In the genomic region with DNA sequence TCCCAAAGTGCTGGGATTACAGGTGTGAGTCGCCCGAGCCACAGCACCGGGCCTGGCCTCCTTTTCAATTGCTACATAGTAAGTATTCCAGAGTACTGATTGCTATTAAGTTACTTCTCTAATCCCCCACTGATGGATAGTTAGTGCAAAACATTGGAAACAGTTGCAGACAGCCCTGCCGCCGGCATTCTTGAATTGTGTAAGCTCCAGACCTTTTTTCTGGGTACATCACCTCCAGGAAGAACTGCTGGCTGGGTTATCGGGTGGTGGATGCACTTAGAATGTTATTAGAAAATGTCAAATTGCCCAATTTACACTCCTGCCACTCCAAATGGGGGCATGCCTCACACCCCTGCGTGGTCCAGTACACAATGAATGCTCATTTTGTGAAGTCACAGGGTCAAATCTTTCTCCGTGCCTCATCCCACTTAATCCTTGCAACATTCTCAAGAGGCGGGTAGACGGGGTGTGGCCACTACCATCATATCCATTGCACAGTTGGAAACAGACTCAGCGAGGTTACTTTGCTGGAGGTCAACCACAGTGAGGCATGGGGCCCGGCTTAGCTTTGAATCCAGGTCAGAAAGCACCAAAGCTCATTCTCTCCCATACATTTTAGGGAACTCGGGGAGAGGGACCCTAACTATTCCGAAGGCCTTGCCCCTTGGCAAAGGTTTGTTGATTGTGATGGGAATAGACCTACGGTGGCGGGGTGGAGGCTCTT, we compare ENCODE assay signal across 8 cellular contexts. TPM values are rescaled to one million over a fixed set of nuclear protein-coding genes. Genes with fewer than 3 reads are reported as not detected.
DNase-seq lines count a peak whose midpoint lies in the region; ATAC-seq lines count a peak whose summit lies in the region.

No MANE protein-coding gene starts in this region.

- ATAC-seq in stimulated activated naive CD8-positive, alpha-beta T cell treated with anti-CD3 and anti-CD28 coated beads, Interleukin-15, Interleukin-2, amounts not matched to agents 100 U/mL and 50 U/mL, for 24 hours: no peak
- no peak for ATAC-seq in HG03439 (IDR thresholded peaks at IDR 0.05; ENCODE audit: unreplicated experiment)

- H3K36me3 Mint-ChIP-seq in stimulated activated naive CD8-positive, alpha-beta T cell treated with anti-CD3 and anti-CD28 coated beads, Interleukin-15, Interleukin-2, amounts not matched to agents 100 ng/mL and 50 ng/mL, for 24 hours (ENCODE audit: low read depth): peaks cover 20% of the 10 kb centered on the region
- peaks cover 22% of the 10 kb centered on the region for H3K36me3 Mint-ChIP-seq in activated T-helper 1 cell treated with anti-CD3 and anti-CD28 coated beads, Interleukin-12 subunit alpha, Interleukin-12 subunit beta, Interleukin-2, Interleukin-4 antibody, amounts not matched to agents 30 ng/mL and 10 ng/mL and 1 ng/mL, durations not matched to agents 14 hours and 24 hours and 36 hours (ENCODE audit: low read depth)

- in situ Hi-C loops in ACHN (cut with HindIII; ENCODE audit: low pct_ligation_motif_present, low pct_unique_long_range_greater_than_20kb, low sequenced_read_pairs): no loop called here

- H3K27ac Mint-ChIP-seq in stimulated activated naive CD8-positive, alpha-beta T cell treated with anti-CD3 and anti-CD28 coated beads, Interleukin-15, Interleukin-2, amounts not matched to agents 100 ng/mL and 50 ng/mL, for 24 hours: peak overlapping the region; percentile 91
- H3K27ac Mint-ChIP-seq in activated T-helper 1 cell treated with anti-CD3 and anti-CD28 coated beads, Interleukin-12 subunit alpha, Interleukin-12 subunit beta, Interleukin-2, Interleukin-4 antibody, amounts not matched to agents 30 ng/mL and 10 ng/mL and 1 ng/mL, durations not matched to agents 14 hours and 24 hours and 36 hours: peak overlapping the region; percentile 93

- H3K9me3 Mint-ChIP-seq in stimulated activated naive CD8-positive, alpha-beta T cell treated with anti-CD3 and anti-CD28 coated beads, Interleukin-15, Interleukin-2, amounts not matched to agents 100 ng/mL and 50 ng/mL, for 24 hours: no peaks in the 10 kb centered on the region
- no peaks in the 10 kb centered on the region for H3K9me3 Mint-ChIP-seq in activated T-helper 1 cell treated with anti-CD3 and anti-CD28 coated beads, Interleukin-12 subunit alpha, Interleukin-12 subunit beta, Interleukin-2, Interleukin-4 antibody, amounts not matched to agents 30 ng/mL and 10 ng/mL and 1 ng/mL, durations not matched to agents 14 hours and 24 hours and 36 hours

- DNase-seq in stimulated activated naive CD8-positive, alpha-beta T cell treated with anti-CD3 and anti-CD28 coated beads, Interleukin-15, Interleukin-2, amounts not matched to agents 100 U/mL and 50 U/mL, for 24 hours: no peak
- DNase-seq in activated T-helper 1 cell treated with anti-CD3 and anti-CD28 coated beads, Interleukin-12 subunit alpha, Interleukin-12 subunit beta, Interleukin-2, Interleukin-4 antibody, amounts not matched to agents 30 ng/mL and 10 ng/mL and 1 ng/mL, durations not matched to agents 14 hours and 24 hours and 36 hours (ENCODE audit: low spot score): no peak
- DNase-seq in kidney tubule cell (ENCODE audit: low spot score): peak; percentile 24
- DNase-seq in ACHN: no peak
- DNase-seq in AG08395 (ENCODE audit: low spot score): no peak
- DNase-seq in DMS79 (lab: John Stamatoyannopoulos, UW): no peak

- H3K27me3 Mint-ChIP-seq in stimulated activated naive CD8-positive, alpha-beta T cell treated with anti-CD3 and anti-CD28 coated beads, Interleukin-15, Interleukin-2, amounts not matched to agents 100 ng/mL and 50 ng/mL, for 24 hours: no peaks in the 10 kb centered on the region
- H3K27me3 Mint-ChIP-seq in activated T-helper 1 cell treated with anti-CD3 and anti-CD28 coated beads, Interleukin-12 subunit alpha, Interleukin-12 subunit beta, Interleukin-2, Interleukin-4 antibody, amounts not matched to agents 30 ng/mL and 10 ng/mL and 1 ng/mL, durations not matched to agents 14 hours and 24 hours and 36 hours (ENCODE audit: insufficient read depth): no peaks in the 10 kb centered on the region

- intact Hi-C loops in activated T-helper 1 cell treated with anti-CD3 and anti-CD28 coated beads, Interleukin-12 subunit alpha, Interleukin-12 subunit beta, Interleukin-2, Interleukin-4 antibody, amounts not matched to agents 30 ng/mL and 10 ng/mL and 1 ng/mL, durations not matched to agents 14 hours and 24 hours and 36 hours (cut with micrococcal nuclease): loop anchor here (1.0 to 5.0 kb wide), 4 partner anchors 53 to 246 kb away; partner anchors contain the start of genes DPP9 and PLIN3

- peaks cover 32% of the 10 kb centered on the region for H3K4me1 Mint-ChIP-seq in stimulated activated naive CD8-positive, alpha-beta T cell treated with anti-CD3 and anti-CD28 coated beads, Interleukin-15, Interleukin-2, amounts not matched to agents 100 ng/mL and 50 ng/mL, for 24 hours (ENCODE audit: low read depth)
- peaks cover 43% of the 10 kb centered on the region for H3K4me1 Mint-ChIP-seq in activated T-helper 1 cell treated with anti-CD3 and anti-CD28 coated beads, Interleukin-12 subunit alpha, Interleukin-12 subunit beta, Interleukin-2, Interleukin-4 antibody, amounts not matched to agents 30 ng/mL and 10 ng/mL and 1 ng/mL, durations not matched to agents 14 hours and 24 hours and 36 hours (ENCODE audit: low read depth)

- peak overlapping the region; percentile 72 for H3K4me3 Mint-ChIP-seq in stimulated activated naive CD8-positive, alpha-beta T cell treated with anti-CD3 and anti-CD28 coated beads, Interleukin-15, Interleukin-2, amounts not matched to agents 100 ng/mL and 50 ng/mL, for 24 hours
- peak overlapping the region; percentile 83 for H3K4me3 Mint-ChIP-seq in activated T-helper 1 cell treated with anti-CD3 and anti-CD28 coated beads, Interleukin-12 subunit alpha, Interleukin-12 subunit beta, Interleukin-2, Interleukin-4 antibody, amounts not matched to agents 30 ng/mL and 10 ng/mL and 1 ng/mL, durations not matched to agents 14 hours and 24 hours and 36 hours

RNA-seq across cellular contexts. Expression of gene KDM4B, which starts 1.0 kb away (rescaled TPM):
- 38.9 and 45.0 TPM in 2 replicates for total RNA-seq in activated T-helper 1 cell treated with anti-CD3 and anti-CD28 coated beads, Interleukin-12 subunit alpha, Interleukin-12 subunit beta, Interleukin-2, Interleukin-4 antibody, amounts not matched to agents 30 ng/mL and 10 ng/mL and 1 ng/mL, durations not matched to agents 14 hours and 24 hours and 36 hours

RNA-seq across cellular contexts. Expression of gene UHRF1, which starts 58.6 kb away (rescaled TPM):
- total RNA-seq in activated T-helper 1 cell treated with anti-CD3 and anti-CD28 coated beads, Interleukin-12 subunit alpha, Interleukin-12 subunit beta, Interleukin-2, Interleukin-4 antibody, amounts not matched to agents 30 ng/mL and 10 ng/mL and 1 ng/mL, durations not matched to agents 14 hours and 24 hours and 36 hours: 142 and 143 TPM in 2 replicates
